Comparison of ENCODE assay signal across 13 cellular contexts in the genomic region with DNA sequence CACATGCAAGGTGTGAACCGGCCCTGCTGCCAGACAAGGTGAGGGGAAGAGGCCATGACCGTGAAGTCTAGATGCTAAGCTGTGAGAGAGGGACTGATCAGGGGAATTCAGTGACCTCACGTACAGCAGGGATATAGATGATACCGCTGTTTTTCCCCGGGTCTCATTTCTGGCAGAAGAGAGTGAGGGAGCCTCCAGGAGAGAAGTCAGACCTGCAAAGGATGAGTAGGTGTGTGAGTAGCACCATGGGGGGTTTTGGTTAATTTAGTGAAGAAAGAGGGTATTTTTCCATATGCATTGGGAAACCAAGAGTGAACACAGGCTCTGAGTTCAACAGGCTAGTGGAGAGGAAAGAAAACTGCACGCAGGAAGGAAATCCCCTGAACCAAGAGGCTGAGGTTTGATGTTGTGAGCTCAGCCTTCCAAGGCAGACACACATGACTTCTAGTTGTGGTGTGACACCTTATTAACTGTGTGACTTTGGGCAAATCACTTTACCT.
DNase-seq lines count a peak whose midpoint lies in the region; ATAC-seq and TF ChIP-seq lines count a peak whose summit lies in the region.
"Had no signal": no experiment of that assay in that cellular context is flagged by ENCODE, and none has a peak within 500 bp of the region (broad histone marks: within the 10 kb centered on the region; RNA-seq: fewer than 3 reads in every experiment).

No MANE protein-coding gene starts in this region.

- intact Hi-C loops in activated CD4-positive, alpha-beta memory T cell treated with anti-CD3 and anti-CD28 coated beads for 36 hours (cut with micrococcal nuclease) = loop anchor here (10.0 kb wide), 2 partner anchors 184 to 486 kb away; no protein-coding TSS in a partner anchor
- intact Hi-C loops in colonic mucosa (cut with DNase I) = no loop called here

- no peaks in the 10 kb centered on the region for H3K9me3 Mint-ChIP-seq in activated CD4-positive, alpha-beta memory T cell treated with anti-CD3 and anti-CD28 coated beads for 36 hours
- no peaks in the 10 kb centered on the region for H3K9me3 Mint-ChIP-seq in activated CD4-positive, alpha-beta memory T cell treated with anti-CD3 and anti-CD28 coated beads, Interleukin-2, amount 10 ng/mL, durations not matched to agents 7 days and 5 days
- no peaks in the 10 kb centered on the region for H3K9me3 Mint-ChIP-seq in stimulated activated effector memory CD8-positive, alpha-beta T cell treated with anti-CD3 and anti-CD28 coated beads, Interleukin-12 subunit alpha, Interleukin-12 subunit beta, amount 100 ng/mL, for 72 hours

- no peak overlapping the region for H3K4me3 Mint-ChIP-seq in activated CD4-positive, alpha-beta memory T cell treated with anti-CD3 and anti-CD28 coated beads for 36 hours
- H3K4me3 Mint-ChIP-seq in activated CD4-positive, alpha-beta memory T cell treated with anti-CD3 and anti-CD28 coated beads, Interleukin-2, amount 10 ng/mL, durations not matched to agents 7 days and 5 days = no peak overlapping the region
- no peak overlapping the region for H3K4me3 Mint-ChIP-seq in stimulated activated effector memory CD8-positive, alpha-beta T cell treated with anti-CD3 and anti-CD28 coated beads, Interleukin-12 subunit alpha, Interleukin-12 subunit beta, amount 100 ng/mL, for 72 hours

- H3K9me3 ChIP-seq in colonic mucosa = no peaks in the 10 kb centered on the region
- H3K9me3 ChIP-seq: left ventricle myocardium inferior had no signal

- H3K4me3 ChIP-seq in colonic mucosa = no peak overlapping the region
- H3K4me3 ChIP-seq: left ventricle myocardium inferior had no signal

- no peaks in the 10 kb centered on the region for H3K27me3 Mint-ChIP-seq in activated CD4-positive, alpha-beta memory T cell treated with anti-CD3 and anti-CD28 coated beads for 36 hours
- peaks cover 2% of the 10 kb centered on the region for H3K27me3 Mint-ChIP-seq in activated CD4-positive, alpha-beta memory T cell treated with anti-CD3 and anti-CD28 coated beads, Interleukin-2, amount 10 ng/mL, durations not matched to agents 7 days and 5 days

- H3K27ac ChIP-seq in colonic mucosa = no peak overlapping the region
- H3K27ac ChIP-seq: left ventricle myocardium inferior had no signal

- no peak for TF ChIP-seq CTCF in colonic mucosa (IDR thresholded peaks at IDR 0.05)

- H3K9ac ChIP-seq in colonic mucosa (ENCODE audit: low read depth in 2 of 2, low read length in 2 of 2) = no peak overlapping the region

- CTCF ChIA-PET in activated CD4-positive, alpha-beta memory T cell treated with anti-CD3 and anti-CD28 coated beads for 36 hours (lab: Charles Lee) = no interaction called here
- CTCF ChIA-PET in activated CD4-positive, alpha-beta memory T cell treated with anti-CD3 and anti-CD28 coated beads, Interleukin-2, amount 10 ng/mL, durations not matched to agents 7 days and 5 days (lab: Charles Lee) = no interaction called here

- peaks cover 4% of the 10 kb centered on the region for H3K4me1 Mint-ChIP-seq in activated CD4-positive, alpha-beta memory T cell treated with anti-CD3 and anti-CD28 coated beads for 36 hours (ENCODE audit: low read depth)
- peaks cover 15% of the 10 kb centered on the region for H3K4me1 Mint-ChIP-seq in activated CD4-positive, alpha-beta memory T cell treated with anti-CD3 and anti-CD28 coated beads, Interleukin-2, amount 10 ng/mL, durations not matched to agents 7 days and 5 days
- peaks cover 31% of the 10 kb centered on the region for H3K4me1 Mint-ChIP-seq in stimulated activated effector memory CD8-positive, alpha-beta T cell treated with anti-CD3 and anti-CD28 coated beads, Interleukin-12 subunit alpha, Interleukin-12 subunit beta, amount 100 ng/mL, for 72 hours

- no peaks in the 10 kb centered on the region for H3K4me1 ChIP-seq in colonic mucosa
- H3K4me1 ChIP-seq: left ventricle myocardium inferior had no signal

- H3K27ac Mint-ChIP-seq in activated CD4-positive, alpha-beta memory T cell treated with anti-CD3 and anti-CD28 coated beads for 36 hours = no peak overlapping the region
- no peak overlapping the region for H3K27ac Mint-ChIP-seq in activated CD4-positive, alpha-beta memory T cell treated with anti-CD3 and anti-CD28 coated beads, Interleukin-2, amount 10 ng/mL, durations not matched to agents 7 days and 5 days
- H3K27ac Mint-ChIP-seq in stimulated activated effector memory CD8-positive, alpha-beta T cell treated with anti-CD3 and anti-CD28 coated beads, Interleukin-12 subunit alpha, Interleukin-12 subunit beta, amount 100 ng/mL, for 72 hours = no peak overlapping the region

- DNase-seq in activated CD4-positive, alpha-beta memory T cell treated with anti-CD3 and anti-CD28 coated beads for 36 hours = peak; percentile 38
- no peak for DNase-seq in activated CD4-positive, alpha-beta memory T cell treated with anti-CD3 and anti-CD28 coated beads, Interleukin-2, amount 10 ng/mL, durations not matched to agents 7 days and 5 days
- no peak for DNase-seq in stimulated activated effector memory CD8-positive, alpha-beta T cell treated with anti-CD3 and anti-CD28 coated beads, Interleukin-12 subunit alpha, Interleukin-12 subunit beta, amount 100 ng/mL, for 72 hours (ENCODE audit: low spot score in 2 of 2)
- DNase-seq in stimulated activated naive CD4-positive, alpha-beta T cell (lab: John Stamatoyannopoulos, UW) = no peak
- DNase-seq in germinal center (ENCODE audit: low spot score) = no peak
- DNase-seq in colonic mucosa = no peak
- DNase-seq: DND-41, left ventricle myocardium inferior, NCI-H1694, occipital lobe, PC-3 had no signal

- H3K36me3 Mint-ChIP-seq in activated CD4-positive, alpha-beta memory T cell treated with anti-CD3 and anti-CD28 coated beads for 36 hours = no peaks in the 10 kb centered on the region
- no peaks in the 10 kb centered on the region for H3K36me3 Mint-ChIP-seq in activated CD4-positive, alpha-beta memory T cell treated with anti-CD3 and anti-CD28 coated beads, Interleukin-2, amount 10 ng/mL, durations not matched to agents 7 days and 5 days (ENCODE audit: low read depth)
- no peaks in the 10 kb centered on the region for H3K36me3 Mint-ChIP-seq in stimulated activated effector memory CD8-positive, alpha-beta T cell treated with anti-CD3 and anti-CD28 coated beads, Interleukin-12 subunit alpha, Interleukin-12 subunit beta, amount 100 ng/mL, for 72 hours

- no peaks in the 10 kb centered on the region for H3K36me3 ChIP-seq in colonic mucosa
- H3K36me3 ChIP-seq: left ventricle myocardium inferior had no signal

- ATAC-seq in GM21723 (IDR thresholded peaks at IDR 0.05; ENCODE audit: unreplicated experiment) = peak; percentile 49
- ATAC-seq in HG03354 (IDR thresholded peaks at IDR 0.05; ENCODE audit: poor library complexity, severe bottlenecking, unreplicated experiment) = peak; percentile 47
- ATAC-seq in stimulated activated effector memory CD8-positive, alpha-beta T cell treated with anti-CD3 and anti-CD28 coated beads, Interleukin-12 subunit alpha, Interleukin-12 subunit beta, amount 100 ng/mL, for 72 hours = peak; percentile 69
- ATAC-seq: PC-3 had no signal

- POLR2A ChIA-PET in activated CD4-positive, alpha-beta memory T cell treated with anti-CD3 and anti-CD28 coated beads for 36 hours (lab: Charles Lee) = no interaction called here
- POLR2A ChIA-PET in activated CD4-positive, alpha-beta memory T cell treated with anti-CD3 and anti-CD28 coated beads, Interleukin-2, amount 10 ng/mL, durations not matched to agents 7 days and 5 days (lab: Charles Lee) = no interaction called here

- H3K27me3 ChIP-seq in colonic mucosa = no peaks in the 10 kb centered on the region
